ENCODE assay signal across 3 cellular contexts in genomic region chr2:11121099-11121822, GRCh38.
TF ChIP-seq lines count a peak whose summit lies in the region.

No MANE protein-coding gene starts in this region.

TF ChIP-seq in GM23338, 12 proteins besides CTCF, POLR2A, EP300 and RAD21 (continues in another document):
- TF ChIP-seq CREB1 (CRISPR knock-in tag; IDR thresholded peaks at IDR 0.05; ENCODE audit: low read depth): no peak
- TF ChIP-seq ZNF462 (CRISPR knock-in tag; IDR thresholded peaks at IDR 0.05): no peak
- TF ChIP-seq EZH2 (IDR thresholded peaks at IDR 0.05; ENCODE audit: low read depth, unreplicated experiment): no peak
- TF ChIP-seq NANOG (IDR thresholded peaks at IDR 0.05; ENCODE audit: borderline replicate concordance): no peak
- TF ChIP-seq POLR2AphosphoS5 (IDR thresholded peaks at IDR 0.05; ENCODE audit: low read depth): no peak
- TF ChIP-seq EZH2phosphoT487 (IDR thresholded peaks at IDR 0.05; ENCODE audit: unreplicated experiment): no peak

TF ChIP-seq in K562, 482 proteins besides CTCF, POLR2A, EP300 and RAD21:
- peak; percentile 87 for TF ChIP-seq RBM25 (IDR thresholded peaks at IDR 0.05; ENCODE audit: low read depth, low read length, severe bottlenecking)
- peak; percentile 58 for TF ChIP-seq ZFP36 (IDR thresholded peaks at IDR 0.05; ENCODE audit: low read depth, low read length, partially characterized antibody)
- TF ChIP-seq FOSL1 (tag; conservative IDR thresholded peaks at IDR 0.05): 0 out of 2 replicates have a peak, but pooled peaks have one; percentile 24
- TF ChIP-seq SPI1 (IDR thresholded peaks at IDR 0.05; ENCODE audit: borderline replicate concordance, low read depth, low read length): peak; percentile 81; the same call in 1 of the 2 replicates
- peak; percentile 68; the same call in 1 of the 2 replicates for TF ChIP-seq BCOR (IDR thresholded peaks at IDR 0.05)
- no peak for TF ChIP-seq TAF15 (IDR thresholded peaks at IDR 0.05; ENCODE audit: low read depth, low read length)
- peak; percentile 50; the same call in 1 of the 2 replicates for TF ChIP-seq SMARCA5 (IDR thresholded peaks at IDR 0.05)
- no peak for TF ChIP-seq PHTF2 (CRISPR knock-in tag; IDR thresholded peaks at IDR 0.05)
- 0 out of 2 replicates have a peak, but pooled peaks have one; percentile 35 for TF ChIP-seq CBX1 (IDR thresholded peaks at IDR 0.05; ENCODE audit: low read depth)
- peak; percentile 41; the same call in 1 of the 2 replicates for TF ChIP-seq ELF1 (tag; IDR thresholded peaks at IDR 0.05)
- no peak for TF ChIP-seq E4F1 (CRISPR knock-in tag; IDR thresholded peaks at IDR 0.05; ENCODE audit: borderline replicate concordance)
- TF ChIP-seq ZNF395 (CRISPR knock-in tag; IDR thresholded peaks at IDR 0.05): 0 out of 2 replicates have a peak, but pooled peaks have one; percentile 34
- TF ChIP-seq MAZ (CRISPR knock-in tag; conservative IDR thresholded peaks at IDR 0.05 in 1 of 2, IDR thresholded peaks at IDR 0.05 in 1 of 2): 0 out of 4 replicates have a peak, but pooled peaks of 1 of the 2 experiments have one; percentile 25
- TF ChIP-seq KDM1A (IDR thresholded peaks at IDR 0.05): 0 out of 4 replicates have a peak, but pooled peaks of 1 of the 2 experiments have one; percentile 35

TF ChIP-seq in HepG2, 621 proteins besides CTCF, POLR2A, EP300 and RAD21:
- no peak for TF ChIP-seq RFXAP (CRISPR knock-in tag; IDR thresholded peaks at IDR 0.05; ENCODE audit: borderline replicate concordance)
- TF ChIP-seq ELF1 (CRISPR knock-in tag; IDR thresholded peaks at IDR 0.05): peak; percentile 77
- TF ChIP-seq TEAD3 (CRISPR knock-in tag; optimal IDR thresholded peaks at IDR 0.05; ENCODE audit: borderline replicate concordance): peak; percentile 25
- no peak for TF ChIP-seq HNF4A (CRISPR knock-in tag; IDR thresholded peaks at IDR 0.05)
- peak; percentile 92 for TF ChIP-seq ZNF768 (CRISPR knock-in tag; IDR thresholded peaks at IDR 0.05)
- TF ChIP-seq ELF3 (CRISPR knock-in tag; IDR thresholded peaks at IDR 0.05): 0 out of 2 replicates have a peak, but pooled peaks have one; percentile 18
- peak; percentile 14 for TF ChIP-seq ZFP36 (IDR thresholded peaks at IDR 0.05; ENCODE audit: borderline replicate concordance, low read depth, low read length, partially characterized antibody)
